25 cellular contexts compared by ENCODE assay signal in genomic region chr6:7425808-7426190, GRCh38. TPM values are rescaled to one million over a fixed set of nuclear protein-coding genes. Genes with fewer than 3 reads are reported as not detected.
"Had no signal": no experiment of that assay in that cellular context is flagged by ENCODE, and none has a peak within 500 bp of the region (broad histone marks: within the 10 kb centered on the region; RNA-seq: fewer than 3 reads in every experiment).

No MANE protein-coding gene starts in this region.

- H2AFZ ChIP-seq: neural progenitor cell had no signal

- ATAC-seq: natural killer cell treated with Interleukin-12 subunit alpha and Interleukin-12 subunit beta and Interleukin-15 and Interleukin-18, amount 100 ng/mL, for 72 hours had no signal

- H3K4me3 ChIP-seq: dorsolateral prefrontal cortex, heart left ventricle, left lung, lung, neural progenitor cell, pancreas, stomach had no signal

- DNase-seq: cortex of kidney; dorsolateral prefrontal cortex; effector CD8-positive, alpha-beta T cell; hippocampal formation; left lung; mesenchymal stem cell; midbrain; occipital lobe; stimulated activated CD4-positive, alpha-beta T cell treated with anti-CD3 and anti-CD28 coated beads, Interleukin-2, amount 100 ng/mL, for 24 hours; stimulated activated CD4-positive, alpha-beta T cell treated with anti-CD3 and anti-CD28 coated beads, Interleukin-4, amount 100 ng/mL, for 4 hours; stimulated activated naive CD4-positive, alpha-beta T cell; stomach; substantia nigra had no signal

- H3K27ac Mint-ChIP-seq: natural killer cell treated with Interleukin-12 subunit alpha and Interleukin-12 subunit beta and Interleukin-15 and Interleukin-18, amount 100 ng/mL, for 72 hours; neural progenitor cell; progenitor cell of endocrine pancreas; type B pancreatic cell had no signal

- H3K4me2 ChIP-seq: neural progenitor cell had no signal

- H3K27ac ChIP-seq: dorsolateral prefrontal cortex, left lung, neural progenitor cell, pancreas had no signal

- H3K27me3 Mint-ChIP-seq: progenitor cell of endocrine pancreas, type B pancreatic cell had no signal

- H3K4me1 ChIP-seq: heart left ventricle, left lung, neural progenitor cell, pancreas, stomach had no signal

- H3K36me3 ChIP-seq: left lung, neural progenitor cell, pancreas, stomach had no signal

- H3K4me1 Mint-ChIP-seq: neural progenitor cell had no signal

- H3K9ac ChIP-seq: neural progenitor cell had no signal

- H3K9me3 Mint-ChIP-seq: natural killer cell treated with Interleukin-12 subunit alpha and Interleukin-12 subunit beta and Interleukin-15 and Interleukin-18, amount 100 ng/mL, for 72 hours; type B pancreatic cell had no signal

- H3K27me3 ChIP-seq: dorsolateral prefrontal cortex, heart left ventricle, left lung, neural progenitor cell, pancreas, stomach had no signal

- H3K36me3 Mint-ChIP-seq: natural killer cell treated with Interleukin-12 subunit alpha and Interleukin-12 subunit beta and Interleukin-15 and Interleukin-18, amount 100 ng/mL, for 72 hours; neural progenitor cell; type B pancreatic cell had no signal

- H3K4me3 Mint-ChIP-seq: natural killer cell treated with Interleukin-12 subunit alpha and Interleukin-12 subunit beta and Interleukin-15 and Interleukin-18, amount 100 ng/mL, for 72 hours; neural progenitor cell; type B pancreatic cell had no signal

- H3K9me3 ChIP-seq: heart left ventricle, left lung, pancreas, stomach had no signal

RNA-seq across cellular contexts. Expression of gene CAGE1, which starts 36.3 kb away (rescaled TPM):
- total RNA-seq: frontal cortex, glomerular endothelial cell, left lung, progenitor cell of endocrine pancreas, sciatic nerve, skeletal muscle tissue, stomach had no signal
- polyA plus RNA-seq: fibroblast of lung, heart left ventricle, lung, pancreas, stomach had no signal
